In genomic region chr2:119222863-119223520, GRCh38 we compare ENCODE assay signal across 9 cellular contexts. TPM values are rescaled to one million over a fixed set of nuclear protein-coding genes. Genes with fewer than 3 reads are reported as not detected.
A peak's percentile ranks its signal among the peaks of the same experiment; 100 is the strongest.
DNase-seq lines count a peak whose midpoint lies in the region; ATAC-seq and TF ChIP-seq lines count a peak whose summit lies in the region.
"Had no signal": no experiment of that assay in that cellular context is flagged by ENCODE, and none has a peak within 500 bp of the region (broad histone marks: within the 10 kb centered on the region; RNA-seq: fewer than 3 reads in every experiment).

No MANE protein-coding gene starts in this region.

- H3K9me3 Mint-ChIP-seq in activated T-cell treated with anti-CD3 and anti-CD28 coated beads, Interleukin-2, amount 50 U/mL, for 4 hours: no peaks in the 10 kb centered on the region
- no peaks in the 10 kb centered on the region for H3K9me3 Mint-ChIP-seq in central memory CD8-positive, alpha-beta T cell
- no peaks in the 10 kb centered on the region for H3K9me3 Mint-ChIP-seq in type B pancreatic cell

- H3K27ac Mint-ChIP-seq in central memory CD8-positive, alpha-beta T cell (ENCODE audit: low read depth): no peak overlapping the region
- H3K27ac Mint-ChIP-seq in type B pancreatic cell: no peak overlapping the region

- H3K36me3 Mint-ChIP-seq in activated T-cell treated with anti-CD3 and anti-CD28 coated beads, Interleukin-2, amount 50 U/mL, for 4 hours (ENCODE audit: insufficient read depth): no peaks in the 10 kb centered on the region
- H3K36me3 Mint-ChIP-seq in central memory CD8-positive, alpha-beta T cell (ENCODE audit: insufficient read depth): peaks cover 1% of the 10 kb centered on the region
- no peaks in the 10 kb centered on the region for H3K36me3 Mint-ChIP-seq in type B pancreatic cell

- H3K27me3 Mint-ChIP-seq in activated T-cell treated with anti-CD3 and anti-CD28 coated beads, Interleukin-2, amount 50 U/mL, for 4 hours (ENCODE audit: low read depth): peaks cover 54% of the 10 kb centered on the region
- peaks cover 79% of the 10 kb centered on the region for H3K27me3 Mint-ChIP-seq in central memory CD8-positive, alpha-beta T cell
- H3K27me3 Mint-ChIP-seq in type B pancreatic cell: peaks cover 42% of the 10 kb centered on the region

- H3K4me1 Mint-ChIP-seq in activated T-cell treated with anti-CD3 and anti-CD28 coated beads, Interleukin-2, amount 50 U/mL, for 4 hours (ENCODE audit: low read depth): no peaks in the 10 kb centered on the region
- no peaks in the 10 kb centered on the region for H3K4me1 Mint-ChIP-seq in central memory CD8-positive, alpha-beta T cell
- H3K4me1 Mint-ChIP-seq in type B pancreatic cell (ENCODE audit: unreplicated experiment): peaks cover 18% of the 10 kb centered on the region

- peaks cover 25% of the 10 kb centered on the region for H3K4me1 ChIP-seq in mesodermal cell (ENCODE audit: control insufficient read depth, insufficient read depth, low read length, poor library complexity, severe bottlenecking)

- no peak for DNase-seq in activated T-cell treated with anti-CD3 and anti-CD28 coated beads, Interleukin-2, amount 50 U/mL, for 4 hours
- DNase-seq in activated T-cell treated with anti-CD3 and anti-CD28 coated beads, Interleukin-2, amount 50 U/mL, for 1 hour: no peak
- DNase-seq in central memory CD8-positive, alpha-beta T cell (ENCODE audit: low spot score in 2 of 2): no peak
- no peak for DNase-seq in type B pancreatic cell (ENCODE audit: extremely low spot score, unreplicated experiment)
- DNase-seq in NCI-H748 (lab: John Stamatoyannopoulos, UW; ENCODE audit: unreplicated experiment): no peak
- DNase-seq in T1000 (lab: John Stamatoyannopoulos, UW): no peak
- DNase-seq in retina: no peak
- DNase-seq: stimulated activated naive CD4-positive, alpha-beta T cell treated with Interleukin-2 at 50 U/mL for 16 hours had no signal

- ATAC-seq in activated T-cell treated with anti-CD3 and anti-CD28 coated beads, Interleukin-2, amount 50 U/mL, for 4 hours: no peak
- no peak for ATAC-seq in central memory CD8-positive, alpha-beta T cell (replicated peaks; ENCODE audit: extremely low read depth, poor library complexity, severe bottlenecking)

- H3K9me3 ChIP-seq in mesodermal cell (ENCODE audit: control insufficient read depth, low read length): no peaks in the 10 kb centered on the region

- no peak for TF ChIP-seq CTCF in type B pancreatic cell (conservative IDR thresholded peaks at IDR 0.05)

- WGBS in mesodermal cell (ENCODE audit: insufficient coverage in 2 of 2), 2 experiments: 73 to 78% methylated on average over 15 to 19 of the region's 22 CpGs

- H3K4me3 ChIP-seq in mesodermal cell (ENCODE audit: extremely low read depth, insufficient read depth, low read length, poor library complexity, severe bottlenecking): peak overlapping the region; percentile 61

- H3K36me3 ChIP-seq in mesodermal cell (ENCODE audit: control insufficient read depth, insufficient read depth, low read length): no peaks in the 10 kb centered on the region

- H3K27ac ChIP-seq in mesodermal cell (ENCODE audit: low read depth, low read length, severe bottlenecking): no peak overlapping the region

- peak overlapping the region; percentile 13 for H3K4me3 Mint-ChIP-seq in activated T-cell treated with anti-CD3 and anti-CD28 coated beads, Interleukin-2, amount 50 U/mL, for 4 hours
- peak overlapping the region; percentile 55 for H3K4me3 Mint-ChIP-seq in central memory CD8-positive, alpha-beta T cell
- H3K4me3 Mint-ChIP-seq in type B pancreatic cell: peak overlapping the region; percentile 70

RNA-seq across cellular contexts. Expression of gene STEAP3, which starts 0.6 kb away (rescaled TPM):
- under 1 TPM; 0.15 to 0.24 (median 0.18) TPM for total RNA-seq in activated T-cell treated with anti-CD3 and anti-CD28 coated beads, Interleukin-2, amount 50 U/mL, for 4 hours
- 10.5 TPM for polyA plus RNA-seq in mesodermal cell (2013, experiment 1 of 2)
- polyA plus RNA-seq in mesodermal cell (2013, experiment 2 of 2): 7.8 TPM
- 19.0 and 25.5 TPM in 2 replicates for total RNA-seq in type B pancreatic cell (ENCODE audit: low replicate concordance)

Comparison
In these comparisons a context has a peak if more than half of its experiments do, and no peak if none do; other contexts are left out.
1. H3K4me3 Mint-ChIP-seq: peak in every context shown above with its lines; median percentile 70 in type B pancreatic cell; 55 in central memory CD8-positive, alpha-beta T cell; 13 in activated T-cell treated with anti-CD3 and anti-CD28 coated beads, Interleukin-2, amount 50 U/mL, for 4 hours.
2. RNA of gene STEAP3, which starts 0.6 kb away (total RNA-seq): 19.0 to 25.5 TPM in type B pancreatic cell; 0.15 to 0.24 TPM in activated T-cell treated with anti-CD3 and anti-CD28 coated beads, Interleukin-2, amount 50 U/mL, for 4 hours; every median in the first group is over 10 times any median in the second.